ENCODE assay signal across 8 cellular contexts in the genomic region with DNA sequence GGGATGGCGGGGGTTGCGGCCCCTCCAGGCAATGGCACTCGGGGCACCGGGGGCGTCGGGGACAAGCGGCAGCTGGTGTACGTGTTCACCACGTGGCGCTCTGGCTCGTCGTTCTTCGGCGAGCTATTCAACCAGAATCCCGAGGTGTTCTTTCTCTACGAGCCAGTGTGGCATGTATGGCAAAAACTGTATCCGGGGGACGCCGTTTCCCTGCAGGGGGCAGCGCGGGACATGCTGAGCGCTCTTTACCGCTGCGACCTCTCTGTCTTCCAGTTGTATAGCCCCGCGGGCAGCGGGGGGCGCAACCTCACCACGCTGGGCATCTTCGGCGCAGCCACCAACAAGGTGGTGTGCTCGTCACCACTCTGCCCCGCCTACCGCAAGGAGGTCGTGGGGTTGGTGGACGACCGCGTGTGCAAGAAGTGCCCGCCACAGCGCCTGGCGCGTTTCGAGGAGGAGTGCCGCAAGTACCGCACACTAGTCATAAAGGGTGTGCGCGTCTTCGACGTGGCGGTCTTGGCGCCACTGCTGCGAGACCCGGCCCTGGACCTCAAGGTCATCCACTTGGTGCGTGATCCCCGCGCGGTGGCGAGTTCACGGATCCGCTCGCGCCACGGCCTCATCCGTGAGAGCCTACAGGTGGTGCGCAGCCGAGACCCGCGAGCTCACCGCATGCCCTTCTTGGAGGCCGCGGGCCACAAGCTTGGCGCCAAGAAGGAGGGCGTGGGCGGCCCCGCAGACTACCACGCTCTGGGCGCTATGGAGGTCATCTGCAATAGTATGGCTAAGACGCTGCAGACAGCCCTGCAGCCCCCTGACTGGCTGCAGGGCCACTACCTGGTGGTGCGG. TPM values are rescaled to one million over a fixed set of nuclear protein-coding genes. Genes with fewer than 3 reads are reported as not detected.
DNase-seq lines count a peak whose midpoint lies in the region; ATAC-seq, FAIRE-seq and TF ChIP-seq lines count a peak whose summit lies in the region.

No MANE protein-coding gene starts in this region.

- no peak overlapping the region for H2AFZ ChIP-seq in MM.1S (ENCODE audit: low read length)

- H3F3A ChIP-seq in MM.1S (ENCODE audit: insufficient read depth, low read length) = no peaks in the 10 kb centered on the region

- H3K27me3 ChIP-seq in MM.1S (replicated peaks; ENCODE audit: insufficient read depth, low read length) (0 out of 2 replicates have a peak, but pooled peaks cover 4% of the 10 kb centered on the region), foreskin keratinocyte (peaks cover 4% of the 10 kb centered on the region), pancreas (peaks cover 0 to 9% (median 0%) of the 10 kb centered on the region in 4 donors)

- intact Hi-C loops in activated T-helper 1 cell treated with anti-CD3 and anti-CD28 coated beads, Interleukin-12 subunit alpha, Interleukin-12 subunit beta, Interleukin-2, Interleukin-4 antibody, amounts not matched to agents 30 ng/mL and 10 ng/mL and 1 ng/mL, durations not matched to agents 14 hours and 24 hours and 36 hours (cut with micrococcal nuclease) = loop anchor here (1.0 to 5.0 kb wide), 10 partner anchors 60 to 851 kb away; a partner anchor contains a TSS
- intact Hi-C loops in pancreas (cut with DNase I) = no loop called here

- H3K9ac ChIP-seq in MM.1S (ENCODE audit: low read length) = no peak overlapping the region

- H3K27ac ChIP-seq in MM.1S (ENCODE audit: low read length) (no peak overlapping the region), foreskin keratinocyte (no peak overlapping the region), pancreas (no peak overlapping the region)

- peak overlapping the region; percentile 69 for H3K4me3 Mint-ChIP-seq in activated T-helper 1 cell treated with anti-CD3 and anti-CD28 coated beads, Interleukin-12 subunit alpha, Interleukin-12 subunit beta, Interleukin-2, Interleukin-4 antibody, amounts not matched to agents 30 ng/mL and 10 ng/mL and 1 ng/mL, durations not matched to agents 14 hours and 24 hours and 36 hours
- peak overlapping the region; percentile 72 for H3K4me3 Mint-ChIP-seq in type B pancreatic cell

- H3K9me3 Mint-ChIP-seq in activated T-helper 1 cell treated with anti-CD3 and anti-CD28 coated beads, Interleukin-12 subunit alpha, Interleukin-12 subunit beta, Interleukin-2, Interleukin-4 antibody, amounts not matched to agents 30 ng/mL and 10 ng/mL and 1 ng/mL, durations not matched to agents 14 hours and 24 hours and 36 hours = no peaks in the 10 kb centered on the region
- no peaks in the 10 kb centered on the region for H3K9me3 Mint-ChIP-seq in type B pancreatic cell

- peak; percentile 1 for ATAC-seq in foreskin keratinocyte
- peak in 3 of 4 donors; percentile 5 to 10 (median 6) for ATAC-seq in pancreas

- no peaks in the 10 kb centered on the region for H3K9me2 ChIP-seq in MM.1S (replicated peaks; ENCODE audit: insufficient read depth, low read length)

- H3K4me3 ChIP-seq in AG09309 (ENCODE audit: control insufficient read depth, low read depth, low read length) = peak overlapping the region; percentile 79
- H3K4me3 ChIP-seq in MM.1S (ENCODE audit: low read length) = no peak overlapping the region
- H3K4me3 ChIP-seq in pancreas = peak overlapping the region in 3 of 4 donors; percentile 44 to 90 (median 68)

- H3K27me3 Mint-ChIP-seq in activated T-helper 1 cell treated with anti-CD3 and anti-CD28 coated beads, Interleukin-12 subunit alpha, Interleukin-12 subunit beta, Interleukin-2, Interleukin-4 antibody, amounts not matched to agents 30 ng/mL and 10 ng/mL and 1 ng/mL, durations not matched to agents 14 hours and 24 hours and 36 hours (ENCODE audit: insufficient read depth) = peaks cover 10% of the 10 kb centered on the region
- H3K27me3 Mint-ChIP-seq in type B pancreatic cell = peaks cover 61% of the 10 kb centered on the region

- 59 to 61% methylated on average over 79 of the region's 79 CpGs for WGBS in pancreas, 2 donors

- H3K27ac Mint-ChIP-seq in activated T-helper 1 cell treated with anti-CD3 and anti-CD28 coated beads, Interleukin-12 subunit alpha, Interleukin-12 subunit beta, Interleukin-2, Interleukin-4 antibody, amounts not matched to agents 30 ng/mL and 10 ng/mL and 1 ng/mL, durations not matched to agents 14 hours and 24 hours and 36 hours = no peak overlapping the region
- H3K27ac Mint-ChIP-seq in type B pancreatic cell = no peak overlapping the region

- peak overlapping the region; percentile 98; the same call in 1 of the 2 replicates for H3K4me2 ChIP-seq in MM.1S (ENCODE audit: low read depth, low read length)

- no peaks in the 10 kb centered on the region for H3K36me3 ChIP-seq in MM.1S (replicated peaks; ENCODE audit: insufficient read depth, low read length)
- H3K36me3 ChIP-seq in pancreas = no peaks in the 10 kb centered on the region

- no peaks in the 10 kb centered on the region for H3K9me3 ChIP-seq in MM.1S (replicated peaks; ENCODE audit: insufficient read depth, low read length)
- H3K9me3 ChIP-seq in pancreas = no peaks in the 10 kb centered on the region

- DNase-seq in AG09309 (ENCODE audit: low read depth) (no peak), MM.1S (no peak), foreskin keratinocyte (peak; percentile 19 to 51), pancreas (peak in 5 of 6 donors; percentile 17 to 71 (median 23)), type B pancreatic cell (ENCODE audit: extremely low spot score, unreplicated experiment) (peak; percentile 71), NCI-H446 treated with DMSO at 0.1 percent for 48 hours (lab: John Stamatoyannopoulos, UW) (no peak)
- DNase-seq in activated T-helper 1 cell treated with anti-CD3 and anti-CD28 coated beads, Interleukin-12 subunit alpha, Interleukin-12 subunit beta, Interleukin-2, Interleukin-4 antibody, amounts not matched to agents 30 ng/mL and 10 ng/mL and 1 ng/mL, durations not matched to agents 14 hours and 24 hours and 36 hours (ENCODE audit: low spot score) = peak; percentile 47

- peaks cover 4% of the 10 kb centered on the region for H3K36me3 Mint-ChIP-seq in activated T-helper 1 cell treated with anti-CD3 and anti-CD28 coated beads, Interleukin-12 subunit alpha, Interleukin-12 subunit beta, Interleukin-2, Interleukin-4 antibody, amounts not matched to agents 30 ng/mL and 10 ng/mL and 1 ng/mL, durations not matched to agents 14 hours and 24 hours and 36 hours (ENCODE audit: low read depth)
- H3K36me3 Mint-ChIP-seq in type B pancreatic cell = no peaks in the 10 kb centered on the region

- H3K79me2 ChIP-seq in MM.1S (ENCODE audit: low read length) = no peaks in the 10 kb centered on the region

- H4K20me1 ChIP-seq in MM.1S (ENCODE audit: insufficient read depth, low read length) = no peaks in the 10 kb centered on the region; the same call in 1 of the 2 replicates

- no peaks in the 10 kb centered on the region for H3K4me1 ChIP-seq in MM.1S (ENCODE audit: low read length)
- H3K4me1 ChIP-seq in foreskin keratinocyte = no peaks in the 10 kb centered on the region
- peaks cover 0 to 7% (median 4%) of the 10 kb centered on the region in 3 donors for H3K4me1 ChIP-seq in pancreas

- peaks cover 39% of the 10 kb centered on the region for H3K4me1 Mint-ChIP-seq in activated T-helper 1 cell treated with anti-CD3 and anti-CD28 coated beads, Interleukin-12 subunit alpha, Interleukin-12 subunit beta, Interleukin-2, Interleukin-4 antibody, amounts not matched to agents 30 ng/mL and 10 ng/mL and 1 ng/mL, durations not matched to agents 14 hours and 24 hours and 36 hours (ENCODE audit: low read depth)
- H3K4me1 Mint-ChIP-seq in type B pancreatic cell (ENCODE audit: unreplicated experiment) = peaks cover 33% of the 10 kb centered on the region

- FAIRE-seq in pancreas (lab: Jason Lieb, UNC) = no peak

- TF ChIP-seq POLR2A in GM19193 (IDR thresholded peaks at IDR 0.05; ENCODE audit: extremely low read depth, insufficient read depth, insufficient read length) = peak; percentile 11

- TF ChIP-seq CTCF in AG09309 (IDR thresholded peaks at IDR 0.05; ENCODE audit: control insufficient read depth, insufficient read depth, low read depth, low read length, missing control alignments) = peak; percentile 81
- no peak for TF ChIP-seq CTCF in MM.1S (IDR thresholded peaks at IDR 0.05; ENCODE audit: low read length)
- peak; percentile 78 for TF ChIP-seq CTCF in foreskin keratinocyte (conservative IDR thresholded peaks at IDR 0.05)
- TF ChIP-seq CTCF in pancreas (IDR thresholded peaks at IDR 0.05) = no peak
- peak; percentile 56 for TF ChIP-seq CTCF in type B pancreatic cell (conservative IDR thresholded peaks at IDR 0.05)

RNA-seq across cellular contexts. Expression of a gene that starts 1.9 kb away (rescaled TPM):
- 11.3 and 11.4 TPM in 2 replicates for total RNA-seq in activated T-helper 1 cell treated with anti-CD3 and anti-CD28 coated beads, Interleukin-12 subunit alpha, Interleukin-12 subunit beta, Interleukin-2, Interleukin-4 antibody, amounts not matched to agents 30 ng/mL and 10 ng/mL and 1 ng/mL, durations not matched to agents 14 hours and 24 hours and 36 hours
- total RNA-seq in foreskin keratinocyte (5.0 and 5.4 TPM in 2 replicates), pancreas (1 to 10 TPM in 2 of 6 donors, under 1 TPM in 4; 0.39 to 2.2 (median 0.74) TPM), type B pancreatic cell (ENCODE audit: low replicate concordance) (1.8 and 17.5 TPM in 2 replicates)
- polyA plus RNA-seq in foreskin keratinocyte (3.8 and 4.3 TPM in 2 replicates), pancreas (1 to 10 TPM in 1 of 2 donors, under 1 TPM in 1; 0.49 to 2.0 TPM)

Comparison
In these comparisons a context has a peak if more than half of its experiments do, and no peak if none do; other contexts are left out.
1. DNase-seq: peak in activated T-helper 1 cell treated with anti-CD3 and anti-CD28 coated beads, Interleukin-12 subunit alpha, Interleukin-12 subunit beta, Interleukin-2, Interleukin-4 antibody, amounts not matched to agents 30 ng/mL and 10 ng/mL and 1 ng/mL, durations not matched to agents 14 hours and 24 hours and 36 hours (single experiment), foreskin keratinocyte (2 of 2), pancreas (5 of 6) and type B pancreatic cell (single experiment); none in AG09309 (single experiment), MM.1S (single experiment) and NCI-H446 treated with DMSO at 0.1 percent for 48 hours (single experiment).
2. CTCF ChIP-seq: peak in AG09309 (single experiment), foreskin keratinocyte (single experiment) and type B pancreatic cell (single experiment); none in MM.1S (single experiment) and pancreas (0 of 4).